22 cellular contexts compared by ENCODE assay signal in genomic region chr4:187432310-187432709, GRCh38.
"Had no signal": no experiment of that assay in that cellular context is flagged by ENCODE, and none has a peak within 500 bp of the region (broad histone marks: within the 10 kb centered on the region; RNA-seq: fewer than 3 reads in every experiment).

No MANE protein-coding gene starts in this region.

- H3K4me3 Mint-ChIP-seq: IgD-negative memory B cell had no signal

- H3K27me3 Mint-ChIP-seq: IgD-negative memory B cell had no signal

- H3K4me2 ChIP-seq: KMS-11, SK-N-SH had no signal

- H3K4me1 Mint-ChIP-seq: IgD-negative memory B cell had no signal

- DNase-seq: Kasumi-1, MM.1S, NCI-H1092 treated with DMSO at 0.1 percent for 48 hours, NCI-H1436, NCI-H187, NCI-H2029, NCI-H2081 treated with DMSO at 0.1 percent for 48 hours, NCI-H2171, NCI-H226, NCI-H446, NCI-H510A, NCI-H524 treated with DMSO at 0.1 percent for 48 hours, NCI-H69, NCI-H774, PC-3, SHP77, SK-N-SH had no signal

- ATAC-seq: K562, Panc1, PC-3 had no signal

- H3K27ac Mint-ChIP-seq: IgD-negative memory B cell had no signal

- H3K9me3 ChIP-seq: SK-N-SH had no signal

- H3K36me3 Mint-ChIP-seq: IgD-negative memory B cell had no signal

- H3K4me3 ChIP-seq: K562 had no signal

- FAIRE-seq: K562 had no signal

- H3K27ac ChIP-seq: KMS-11, RWPE1 had no signal

- H3K9ac ChIP-seq: KMS-11, SK-N-SH had no signal
